8 cellular contexts compared by ENCODE assay signal in genomic region chr1:9823943-9824701, GRCh38. TPM values are rescaled to one million over a fixed set of nuclear protein-coding genes. Genes with fewer than 3 reads are reported as not detected.
A peak's percentile ranks its signal among the peaks of the same experiment; 100 is the strongest.
DNase-seq lines count a peak whose midpoint lies in the region; ATAC-seq and FAIRE-seq lines count a peak whose summit lies in the region.

TSS of gene CLSTN1 (minus strand) at chr1:9823965. CDS start at chr1:9823733, 232 bp downstream.

- H3K27me3 ChIP-seq in HUES64 (ENCODE audit: insufficient read depth, low read length): peaks cover 20% of the 10 kb centered on the region

- H3K9ac ChIP-seq in HUES64 (ENCODE audit: low read depth, low read length): peak within 1 kb of the TSS; percentile 82

- peak within 1 kb of the TSS; percentile 77; the same call in 1 of the 2 replicates for H3K27ac ChIP-seq in HUES64 (ENCODE audit: low read depth, low read length)

- H3K9me3 Mint-ChIP-seq in activated T-helper 1 cell treated with anti-CD3 and anti-CD28 coated beads, Interleukin-12 subunit alpha, Interleukin-12 subunit beta, Interleukin-2, Interleukin-4 antibody, amounts not matched to agents 30 ng/mL and 10 ng/mL and 1 ng/mL, durations not matched to agents 14 hours and 24 hours and 36 hours: no peaks in the 10 kb centered on the region
- no peaks in the 10 kb centered on the region for H3K9me3 Mint-ChIP-seq in naive B cell

- peaks cover 37% of the 10 kb centered on the region for H3K4me1 ChIP-seq in HUES64 (ENCODE audit: insufficient read depth, low read length)

- peaks cover 6% of the 10 kb centered on the region for H3K27me3 Mint-ChIP-seq in activated T-helper 1 cell treated with anti-CD3 and anti-CD28 coated beads, Interleukin-12 subunit alpha, Interleukin-12 subunit beta, Interleukin-2, Interleukin-4 antibody, amounts not matched to agents 30 ng/mL and 10 ng/mL and 1 ng/mL, durations not matched to agents 14 hours and 24 hours and 36 hours (ENCODE audit: insufficient read depth)
- H3K27me3 Mint-ChIP-seq in naive B cell: no peaks in the 10 kb centered on the region

- H3K4me1 Mint-ChIP-seq in activated T-helper 1 cell treated with anti-CD3 and anti-CD28 coated beads, Interleukin-12 subunit alpha, Interleukin-12 subunit beta, Interleukin-2, Interleukin-4 antibody, amounts not matched to agents 30 ng/mL and 10 ng/mL and 1 ng/mL, durations not matched to agents 14 hours and 24 hours and 36 hours (ENCODE audit: low read depth): peaks cover 40% of the 10 kb centered on the region
- H3K4me1 Mint-ChIP-seq in naive B cell: peaks cover 28 to 43% (median 34%) of the 10 kb centered on the region in 3 donors

- DNase-seq in Ammon's horn (ENCODE audit: low spot score) (peak; percentile 91), RCC 7860 (ENCODE audit: low spot score) (peak; percentile 60), fibroblast of gingiva (ENCODE audit: low read depth) (peak; percentile 87), naive B cell (peak; percentile 77)
- peak; percentile 83 for DNase-seq in activated T-helper 1 cell treated with anti-CD3 and anti-CD28 coated beads, Interleukin-12 subunit alpha, Interleukin-12 subunit beta, Interleukin-2, Interleukin-4 antibody, amounts not matched to agents 30 ng/mL and 10 ng/mL and 1 ng/mL, durations not matched to agents 14 hours and 24 hours and 36 hours (ENCODE audit: low spot score)
- DNase-seq in stimulated activated CD8-positive, alpha-beta memory T cell treated with anti-CD3 and anti-CD28 coated beads, Interleukin-7, amount 100 ng/mL, for 48 hours (ENCODE audit: extremely low read depth in 1 of 2, low read depth in 1 of 2): peak; percentile 76 to 81

- H3K4me3 Mint-ChIP-seq in activated T-helper 1 cell treated with anti-CD3 and anti-CD28 coated beads, Interleukin-12 subunit alpha, Interleukin-12 subunit beta, Interleukin-2, Interleukin-4 antibody, amounts not matched to agents 30 ng/mL and 10 ng/mL and 1 ng/mL, durations not matched to agents 14 hours and 24 hours and 36 hours: peak within 1 kb of the TSS; percentile 97
- peak within 1 kb of the TSS; percentile 87 to 98 (median 96) for H3K4me3 Mint-ChIP-seq in naive B cell

- intact Hi-C loops in activated T-helper 1 cell treated with anti-CD3 and anti-CD28 coated beads, Interleukin-12 subunit alpha, Interleukin-12 subunit beta, Interleukin-2, Interleukin-4 antibody, amounts not matched to agents 30 ng/mL and 10 ng/mL and 1 ng/mL, durations not matched to agents 14 hours and 24 hours and 36 hours (cut with micrococcal nuclease): loop anchor here (1.0 to 10.0 kb wide), 9 partner anchors 24 to 509 kb away; partner anchors contain the start of gene UBE4B

- H3K4me3 ChIP-seq in HUES64 (ENCODE audit: low read length): peak within 1 kb of the TSS; percentile 97

- WGBS in HUES64: under 1% methylated on average over 93 of the region's 93 CpGs

- no peaks in the 10 kb centered on the region for H3K36me3 ChIP-seq in HUES64 (ENCODE audit: insufficient read depth, low read length)

- FAIRE-seq in RCC 7860 (lab: Jason Lieb, UNC): no peak

- ATAC-seq in GM19397 (IDR thresholded peaks at IDR 0.05; ENCODE audit: unreplicated experiment): peak; percentile 67
- peak; percentile 78 to 79 for ATAC-seq in naive B cell (ENCODE audit: low read depth in 2 of 2)

- peaks cover 6% of the 10 kb centered on the region for H3K36me3 Mint-ChIP-seq in activated T-helper 1 cell treated with anti-CD3 and anti-CD28 coated beads, Interleukin-12 subunit alpha, Interleukin-12 subunit beta, Interleukin-2, Interleukin-4 antibody, amounts not matched to agents 30 ng/mL and 10 ng/mL and 1 ng/mL, durations not matched to agents 14 hours and 24 hours and 36 hours (ENCODE audit: low read depth)
- H3K36me3 Mint-ChIP-seq in naive B cell: no peaks in the 10 kb centered on the region

- peak within 1 kb of the TSS; percentile 84 for H3K27ac Mint-ChIP-seq in activated T-helper 1 cell treated with anti-CD3 and anti-CD28 coated beads, Interleukin-12 subunit alpha, Interleukin-12 subunit beta, Interleukin-2, Interleukin-4 antibody, amounts not matched to agents 30 ng/mL and 10 ng/mL and 1 ng/mL, durations not matched to agents 14 hours and 24 hours and 36 hours
- peak within 1 kb of the TSS; percentile 63 to 85 (median 78) for H3K27ac Mint-ChIP-seq in naive B cell

- H3K9me3 ChIP-seq in HUES64 (ENCODE audit: insufficient read depth, low read depth, low read length): no peaks in the 10 kb centered on the region

RNA-seq across cellular contexts. Expression of gene CLSTN1, which starts in this region (rescaled TPM):
- polyA plus RNA-seq in HUES64 (2013, experiment 1 of 2): 49.3 TPM
- polyA plus RNA-seq in HUES64 (2013, experiment 2 of 2): 62.1 TPM
- total RNA-seq in activated T-helper 1 cell treated with anti-CD3 and anti-CD28 coated beads, Interleukin-12 subunit alpha, Interleukin-12 subunit beta, Interleukin-2, Interleukin-4 antibody, amounts not matched to agents 30 ng/mL and 10 ng/mL and 1 ng/mL, durations not matched to agents 14 hours and 24 hours and 36 hours: 48.0 and 48.6 TPM in 2 replicates
- 10 to 100 TPM; 11.1 to 31.9 (median 15.0) TPM for polyA plus RNA-seq in naive B cell (ENCODE audit: low read depth in 6 of 6)

Comparison
In these comparisons a context has a peak if more than half of its experiments do, and no peak if none do; other contexts are left out.
1. Peak in every context shown above with its lines: DNase-seq, ATAC-seq, H3K4me3 ChIP-seq and H3K27ac ChIP-seq.